In the genomic region with DNA sequence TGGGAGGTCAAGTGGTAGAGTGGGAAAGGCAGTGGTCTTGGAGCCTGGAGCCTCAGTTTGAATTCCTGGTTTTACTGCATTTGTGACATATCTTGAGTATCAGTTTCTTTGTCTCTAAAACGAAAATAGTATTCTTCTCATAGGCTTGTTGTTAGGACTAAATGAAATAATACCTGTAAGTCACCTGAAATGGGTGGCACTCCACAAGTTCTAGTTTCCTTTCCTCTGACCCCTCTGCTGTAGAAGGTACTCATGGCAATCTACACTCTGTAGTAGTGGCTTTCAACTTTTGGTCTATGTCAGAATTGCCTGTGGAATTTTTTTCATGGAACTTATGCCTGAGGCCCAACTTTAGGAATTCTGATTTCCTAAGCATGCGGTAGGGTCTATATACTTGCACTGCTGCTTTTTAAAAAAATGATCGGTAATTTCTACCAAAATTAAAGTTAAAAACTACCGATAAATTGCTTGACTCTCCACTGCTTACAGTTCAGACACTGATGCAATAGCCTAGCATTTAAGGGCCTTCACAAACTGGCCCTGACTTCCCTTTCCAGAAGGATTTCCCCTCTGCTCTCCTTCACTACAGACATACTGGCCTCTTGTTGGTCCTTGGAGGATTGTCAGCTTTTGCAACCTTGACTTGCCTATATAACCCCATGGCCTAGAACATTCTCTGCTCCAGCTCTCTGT, we compare ENCODE assay signal across 10 cellular contexts. TPM values are rescaled to one million over a fixed set of nuclear protein-coding genes. Genes with fewer than 3 reads are reported as not detected.
DNase-seq lines count a peak whose midpoint lies in the region; ATAC-seq and TF ChIP-seq lines count a peak whose summit lies in the region.
"Had no signal": no experiment of that assay in that cellular context is flagged by ENCODE, and none has a peak within 500 bp of the region (broad histone marks: within the 10 kb centered on the region; RNA-seq: fewer than 3 reads in every experiment).

No MANE protein-coding gene starts in this region.

- CTCF ChIA-PET in SK-N-SH (lab: Yijun Ruan, JAX): no interaction called here

- no peaks in the 10 kb centered on the region for H3K9me2 ChIP-seq in SK-N-SH

- TF ChIP-seq RAD21 in SK-N-SH (IDR thresholded peaks at IDR 0.05; ENCODE audit: low read length): no peak

- 41% methylated on average over 4 of the region's 4 CpGs for WGBS in SK-N-SH (ENCODE audit: low lambda C conversion rate)
- WGBS in lower leg skin, 2 donors: 63 to 66% methylated on average over 4 of the region's 4 CpGs

- H3K27ac ChIP-seq in SK-N-SH (ENCODE audit: low read depth in 2 of 2, low read length in 1 of 2): no peak overlapping the region

- no peaks in the 10 kb centered on the region for H3K9me3 ChIP-seq in SK-N-SH

- no peak for TF ChIP-seq CTCF in SK-N-SH (IDR thresholded peaks at IDR 0.05)
- TF ChIP-seq CTCF in lower leg skin (IDR thresholded peaks at IDR 0.05): no peak

- TF ChIP-seq POLR2A in lower leg skin (IDR thresholded peaks at IDR 0.05): no peak

- DNase-seq in GF-D8 (lab: John Stamatoyannopoulos, UW) (peak; percentile 72), OCI-M1 (lab: John Stamatoyannopoulos, UW) (peak; percentile 68), SK-N-SH (no peak), NCI-H2081 (lab: John Stamatoyannopoulos, UW) (no peak), lower leg skin (ENCODE audit: low spot score in 2 of 2) (no peak)
- no peak for DNase-seq in activated CD4-positive, alpha-beta T cell treated with anti-CD3 and anti-CD28 coated beads for 4 hours
- DNase-seq: glutamatergic neuron, NCI-H2171 had no signal

- no peaks in the 10 kb centered on the region for H3F3A ChIP-seq in SK-N-SH (replicated peaks; ENCODE audit: insufficient read depth)

- H3K4me2 ChIP-seq in SK-N-SH: no peak overlapping the region

- ATAC-seq in GM21367 (IDR thresholded peaks at IDR 0.05; ENCODE audit: unreplicated experiment): peak; percentile 29
- ATAC-seq in HG03135 (IDR thresholded peaks at IDR 0.05; ENCODE audit: unreplicated experiment): peak; percentile 39

- intact Hi-C loops in lower leg skin (cut with DNase I; ENCODE audit: low total_unique reads): no loop called here

- H3K4me3 ChIP-seq in SK-N-SH (ENCODE audit: low read depth in 2 of 2, low read length in 1 of 2) (no peak overlapping the region), lower leg skin (ENCODE audit: low read depth, poor library complexity, severe bottlenecking) (no peak overlapping the region)

- POLR2A ChIA-PET in SK-N-SH (lab: Yijun Ruan, JAX): no interaction called here

- no peaks in the 10 kb centered on the region for H3K4me1 ChIP-seq in SK-N-SH (ENCODE audit: control insufficient read depth in 1 of 2, insufficient read depth in 2 of 2, low read depth in 1 of 2, low read length in 1 of 2)

- H3K27me3 ChIP-seq in SK-N-SH (ENCODE audit: insufficient read depth): no peaks in the 10 kb centered on the region; the same call in 1 of the 2 replicates

- no peaks in the 10 kb centered on the region for H4K20me1 ChIP-seq in SK-N-SH (ENCODE audit: insufficient read depth)

- no peaks in the 10 kb centered on the region for H3K36me3 ChIP-seq in SK-N-SH (replicated peaks in 1 of 2; ENCODE audit: control insufficient read depth in 1 of 2, insufficient read depth in 2 of 2, low read length in 1 of 2)

- H3K9ac ChIP-seq in SK-N-SH: no peak overlapping the region

- H3K79me2 ChIP-seq in SK-N-SH (ENCODE audit: insufficient read depth): no peaks in the 10 kb centered on the region

- no peak for TF ChIP-seq EP300 in SK-N-SH (IDR thresholded peaks at IDR 0.05; ENCODE audit: borderline replicate concordance in 1 of 2, low read depth in 1 of 2, low read length in 1 of 2)

- H2AFZ ChIP-seq in SK-N-SH (ENCODE audit: low read depth): no peak overlapping the region

TF ChIP-seq in SK-N-SH, 30 proteins besides CTCF, POLR2A, EP300 and RAD21:
- TF ChIP-seq MEF2A (IDR thresholded peaks at IDR 0.05; ENCODE audit: borderline replicate concordance, low read depth) (no peak), NFIC (IDR thresholded peaks at IDR 0.05; ENCODE audit: borderline replicate concordance) (no peak), FOSL2 (IDR thresholded peaks at IDR 0.05; ENCODE audit: borderline replicate concordance, low read depth) (no peak), GABPA (IDR thresholded peaks at IDR 0.05; ENCODE audit: low read depth) (no peak), FOXM1 (IDR thresholded peaks at IDR 0.05; ENCODE audit: low read depth) (no peak), GATA2 (CRISPR knock-in tag; IDR thresholded peaks at IDR 0.05) (no peak), ELF1 (IDR thresholded peaks at IDR 0.05) (no peak), POLR2AphosphoS5 (IDR thresholded peaks at IDR 0.05; ENCODE audit: low read depth, low read length) (no peak), RXRA (IDR thresholded peaks at IDR 0.05; ENCODE audit: borderline replicate concordance, low read depth) (no peak), TCF12 (IDR thresholded peaks at IDR 0.05) (no peak), MXI1 (IDR thresholded peaks at IDR 0.05; ENCODE audit: low read depth, low read length) (no peak), SMC3 (IDR thresholded peaks at IDR 0.05; ENCODE audit: low read depth, low read length) (no peak), JUND (IDR thresholded peaks at IDR 0.05) (no peak), EZH2phosphoT487 (IDR thresholded peaks at IDR 0.05; ENCODE audit: borderline replicate concordance, low read depth) (no peak)
- TF ChIP-seq, protein P1, sequence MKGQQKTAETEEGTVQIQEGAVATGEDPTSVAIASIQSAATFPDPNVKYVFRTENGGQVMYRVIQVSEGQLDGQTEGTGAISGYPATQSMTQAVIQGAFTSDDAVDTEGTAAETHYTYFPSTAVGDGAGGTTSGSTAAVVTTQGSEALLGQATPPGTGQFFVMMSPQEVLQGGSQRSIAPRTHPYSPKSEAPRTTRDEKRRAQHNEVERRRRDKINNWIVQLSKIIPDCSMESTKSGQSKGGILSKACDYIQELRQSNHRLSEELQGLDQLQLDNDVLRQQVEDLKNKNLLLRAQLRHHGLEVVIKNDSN (IDR thresholded peaks at IDR 0.05; ENCODE audit: borderline replicate concordance, low read depth): no peak
- TF ChIP-seq, protein P2, sequence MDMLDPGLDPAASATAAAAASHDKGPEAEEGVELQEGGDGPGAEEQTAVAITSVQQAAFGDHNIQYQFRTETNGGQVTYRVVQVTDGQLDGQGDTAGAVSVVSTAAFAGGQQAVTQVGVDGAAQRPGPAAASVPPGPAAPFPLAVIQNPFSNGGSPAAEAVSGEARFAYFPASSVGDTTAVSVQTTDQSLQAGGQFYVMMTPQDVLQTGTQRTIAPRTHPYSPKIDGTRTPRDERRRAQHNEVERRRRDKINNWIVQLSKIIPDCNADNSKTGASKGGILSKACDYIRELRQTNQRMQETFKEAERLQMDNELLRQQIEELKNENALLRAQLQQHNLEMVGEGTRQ (IDR thresholded peaks at IDR 0.05; ENCODE audit: borderline replicate concordance, low read depth, low read length): no peak
- TF ChIP-seq, protein P3, sequence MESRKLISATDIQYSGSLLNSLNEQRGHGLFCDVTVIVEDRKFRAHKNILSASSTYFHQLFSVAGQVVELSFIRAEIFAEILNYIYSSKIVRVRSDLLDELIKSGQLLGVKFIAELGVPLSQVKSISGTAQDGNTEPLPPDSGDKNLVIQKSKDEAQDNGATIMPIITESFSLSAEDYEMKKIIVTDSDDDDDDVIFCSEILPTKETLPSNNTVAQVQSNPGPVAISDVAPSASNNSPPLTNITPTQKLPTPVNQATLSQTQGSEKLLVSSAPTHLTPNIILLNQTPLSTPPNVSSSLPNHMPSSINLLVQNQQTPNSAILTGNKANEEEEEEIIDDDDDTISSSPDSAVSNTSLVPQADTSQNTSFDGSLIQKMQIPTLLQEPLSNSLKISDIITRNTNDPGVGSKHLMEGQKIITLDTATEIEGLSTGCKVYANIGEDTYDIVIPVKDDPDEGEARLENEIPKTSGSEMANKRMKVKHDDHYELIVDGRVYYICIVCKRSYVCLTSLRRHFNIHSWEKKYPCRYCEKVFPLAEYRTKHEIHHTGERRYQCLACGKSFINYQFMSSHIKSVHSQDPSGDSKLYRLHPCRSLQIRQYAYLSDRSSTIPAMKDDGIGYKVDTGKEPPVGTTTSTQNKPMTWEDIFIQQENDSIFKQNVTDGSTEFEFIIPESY (IDR thresholded peaks at IDR 0.05; ENCODE audit: borderline replicate concordance, low read depth): no peak
- TF ChIP-seq, protein P4, sequence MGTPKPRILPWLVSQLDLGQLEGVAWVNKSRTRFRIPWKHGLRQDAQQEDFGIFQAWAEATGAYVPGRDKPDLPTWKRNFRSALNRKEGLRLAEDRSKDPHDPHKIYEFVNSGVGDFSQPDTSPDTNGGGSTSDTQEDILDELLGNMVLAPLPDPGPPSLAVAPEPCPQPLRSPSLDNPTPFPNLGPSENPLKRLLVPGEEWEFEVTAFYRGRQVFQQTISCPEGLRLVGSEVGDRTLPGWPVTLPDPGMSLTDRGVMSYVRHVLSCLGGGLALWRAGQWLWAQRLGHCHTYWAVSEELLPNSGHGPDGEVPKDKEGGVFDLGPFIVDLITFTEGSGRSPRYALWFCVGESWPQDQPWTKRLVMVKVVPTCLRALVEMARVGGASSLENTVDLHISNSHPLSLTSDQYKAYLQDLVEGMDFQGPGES (IDR thresholded peaks at IDR 0.05; ENCODE audit: low read depth, low read length): no peak

RNA-seq across cellular contexts. Expression of a gene that starts 47.2 kb away (rescaled TPM):
- 0.02 TPM in 2 replicates for polyA plus RNA-seq in SK-N-SH (2012; rRNA removed)
- polyA plus RNA-seq in SK-N-SH (2012; cell fraction: cytosol; rRNA removed): 0.01 TPM in 2 replicates
- polyA plus RNA-seq in SK-N-SH (2012; cell fraction: nucleus; rRNA removed): 0.02 and 0.08 TPM in 2 replicates
- total RNA-seq in lower leg skin: 1 to 10 TPM; 1.3 to 3.0 (median 2.2) TPM

RNA-seq across cellular contexts. Expression of a gene that starts 54.8 kb away (rescaled TPM):
- 0.30 and 0.45 TPM in 2 replicates for polyA plus RNA-seq in SK-N-SH (2012; rRNA removed)
- polyA plus RNA-seq in SK-N-SH (2012; cell fraction: cytosol; rRNA removed): 0.41 and 0.48 TPM in 2 replicates
- polyA plus RNA-seq in SK-N-SH (2012; cell fraction: nucleus; rRNA removed): 0.26 and 0.56 TPM in 2 replicates
- total RNA-seq in lower leg skin: 1 to 10 TPM in 3 of 4 donors, under 1 TPM in 1; 0.98 to 2.2 (median 1.7) TPM

RNA-seq across cellular contexts. Expression of a gene that starts 55.1 kb away (rescaled TPM):
- 1.1 and 1.3 TPM in 2 replicates for polyA plus RNA-seq in SK-N-SH (2012; rRNA removed)
- polyA plus RNA-seq in SK-N-SH (2012; cell fraction: cytosol; rRNA removed): 1.4 and 1.8 TPM in 2 replicates
- 1.2 and 1.8 TPM in 2 replicates for polyA plus RNA-seq in SK-N-SH (2012; cell fraction: nucleus; rRNA removed)
- 10 to 100 TPM in 2 of 4 donors, 1 to 10 TPM in 2; 7.5 to 12.9 (median 9.5) TPM for total RNA-seq in lower leg skin

Comparison
In these comparisons a context has a peak if more than half of its experiments do, and no peak if none do; other contexts are left out.
1. DNase-seq: peak in GF-D8 (single experiment) and OCI-M1 (single experiment); none in activated CD4-positive, alpha-beta T cell treated with anti-CD3 and anti-CD28 coated beads for 4 hours (0 of 2), SK-N-SH (single experiment), NCI-H2081 (0 of 2) and lower leg skin (0 of 2).